ENCODE assay signal across 1 cellular context in genomic region chr1:167066333-167067122, GRCh38.
A peak's percentile ranks its signal among the peaks of the same experiment; 100 is the strongest.
TF ChIP-seq lines count a peak whose summit lies in the region.

No MANE protein-coding gene starts in this region.

TF ChIP-seq in H1, 55 proteins besides CTCF, POLR2A, EP300 and RAD21 (continued from another document):
- TF ChIP-seq BACH1 (IDR thresholded peaks at IDR 0.05; ENCODE audit: low read length) = peak; percentile 67
- TF ChIP-seq SAP30 (IDR thresholded peaks at IDR 0.05; ENCODE audit: insufficient read depth, insufficient replicate concordance, low read length) = no peak
- TF ChIP-seq E2F6 (IDR thresholded peaks at IDR 0.05) = peak; percentile 49; the same call in 1 of the 2 replicates
- peak; percentile 61 for TF ChIP-seq ASH2L (IDR thresholded peaks at IDR 0.05; ENCODE audit: low read length)
- TF ChIP-seq MAX (IDR thresholded peaks at IDR 0.05) = peak; percentile 65; the same call in 1 of the 2 replicates
- no peak for TF ChIP-seq KDM4A (IDR thresholded peaks at IDR 0.05; ENCODE audit: low read depth, low read length, severe bottlenecking)
- 0 out of 2 replicates have a peak, but pooled peaks have one; percentile 25 for TF ChIP-seq ATF2 (IDR thresholded peaks at IDR 0.05; ENCODE audit: low read length)
- TF ChIP-seq YY1 (IDR thresholded peaks at IDR 0.05; ENCODE audit: low read depth, low read length) = 0 out of 2 replicates have a peak, but pooled peaks have one; percentile 34
- TF ChIP-seq HDAC6 (IDR thresholded peaks at IDR 0.05; ENCODE audit: low read depth, low read length) = no peak
TF ChIP-seq in H1: peak in this region for 8.
